33 cellular contexts compared by ENCODE assay signal in genomic region chr17:10463402-10463801, GRCh38. TPM values are rescaled to one million over a fixed set of nuclear protein-coding genes. Genes with fewer than 3 reads are reported as not detected.
"Had no signal": no experiment of that assay in that cellular context is flagged by ENCODE, and none has a peak within 500 bp of the region (broad histone marks: within the 10 kb centered on the region; RNA-seq: fewer than 3 reads in every experiment).

No MANE protein-coding gene starts in this region.

- H3K4me1 Mint-ChIP-seq: activated naive CD8-positive, alpha-beta T cell treated with anti-CD3 and anti-CD28 coated beads for 36 hours; naive thymus-derived CD4-positive, alpha-beta T cell; stimulated activated effector memory CD8-positive, alpha-beta T cell treated with anti-CD3 and anti-CD28 coated beads, Interleukin-12 subunit alpha, Interleukin-12 subunit beta, amount 100 ng/mL, for 72 hours had no signal

- H3K4me1 ChIP-seq: adrenal gland, body of pancreas, gastrocnemius medialis, pancreas, psoas muscle, sigmoid colon, upper lobe of left lung, vagina had no signal

- H3K4me3 ChIP-seq: adrenal gland, body of pancreas, cardiac muscle cell, coronary artery, dorsolateral prefrontal cortex, gastrocnemius medialis, hepatocyte, pancreas, psoas muscle, sigmoid colon, thoracic aorta, upper lobe of left lung, vagina had no signal

- H3K36me3 Mint-ChIP-seq: activated naive CD8-positive, alpha-beta T cell treated with anti-CD3 and anti-CD28 coated beads for 36 hours; naive thymus-derived CD4-positive, alpha-beta T cell; stimulated activated effector memory CD8-positive, alpha-beta T cell treated with anti-CD3 and anti-CD28 coated beads, Interleukin-12 subunit alpha, Interleukin-12 subunit beta, amount 100 ng/mL, for 72 hours had no signal

- H3K4me2 ChIP-seq: hepatocyte had no signal

- H2AFZ ChIP-seq: hepatocyte had no signal

- H3K9me3 ChIP-seq: adrenal gland, body of pancreas, gastrocnemius medialis, pancreas, psoas muscle, sigmoid colon, thoracic aorta, upper lobe of left lung, vagina had no signal

- H3K27me3 ChIP-seq: body of pancreas, cardiac muscle cell, gastrocnemius medialis, sigmoid colon, upper lobe of left lung, vagina had no signal

- H3K36me3 ChIP-seq: adrenal gland, cardiac muscle cell, gastrocnemius medialis, pancreas, sigmoid colon, thoracic aorta, upper lobe of left lung, vagina had no signal

- H3K9me3 Mint-ChIP-seq: activated naive CD4-positive, alpha-beta T cell treated with anti-CD3 and anti-CD28 coated beads for 36 hours had no signal

- H3K79me2 ChIP-seq: hepatocyte had no signal

- H3K4me3 Mint-ChIP-seq: activated naive CD4-positive, alpha-beta T cell treated with anti-CD3 and anti-CD28 coated beads for 36 hours; activated naive CD8-positive, alpha-beta T cell treated with anti-CD3 and anti-CD28 coated beads for 36 hours; naive thymus-derived CD4-positive, alpha-beta T cell; stimulated activated effector memory CD8-positive, alpha-beta T cell treated with anti-CD3 and anti-CD28 coated beads, Interleukin-12 subunit alpha, Interleukin-12 subunit beta, amount 100 ng/mL, for 72 hours; stimulated activated naive CD8-positive, alpha-beta T cell treated with anti-CD3 and anti-CD28 coated beads, Interleukin-15, Interleukin-2, amounts not matched to agents 100 ng/mL and 50 ng/mL, for 24 hours had no signal

- DNase-seq: activated CD8-positive, alpha-beta memory T cell treated with anti-CD3 and anti-CD28 coated beads for 24 hours; activated effector memory CD4-positive, alpha-beta T cell treated with anti-CD3 and anti-CD28 coated beads, Interleukin-2, amount 50 U/mL, for 16 hours; activated naive CD4-positive, alpha-beta T cell treated with anti-CD3 and anti-CD28 coated beads for 36 hours; activated naive CD8-positive, alpha-beta T cell treated with anti-CD3 and anti-CD28 coated beads for 36 hours; adrenal gland; aorta; body of pancreas; dorsolateral prefrontal cortex; effector memory CD4-positive, alpha-beta T cell; erythroblast; gastrocnemius medialis; glutamatergic neuron; midbrain; naive thymus-derived CD4-positive, alpha-beta T cell; nucleus accumbens; pancreas; psoas muscle; sigmoid colon; small intestine; stimulated activated CD4-positive, alpha-beta T cell treated with anti-CD3 and anti-CD28 coated beads, Interleukin-4, amount 100 ng/mL, for 24 hours; upper lobe of left lung had no signal

- ATAC-seq: body of pancreas; gastrocnemius medialis; naive thymus-derived CD4-positive, alpha-beta T cell; pancreas; psoas muscle; stimulated activated effector memory CD8-positive, alpha-beta T cell treated with anti-CD3 and anti-CD28 coated beads, Interleukin-12 subunit alpha, Interleukin-12 subunit beta, amount 100 ng/mL, for 72 hours had no signal

- H3K27ac ChIP-seq: adrenal gland, body of pancreas, cardiac muscle cell, coronary artery, dorsolateral prefrontal cortex, gastrocnemius medialis, hepatocyte, pancreas, psoas muscle, sigmoid colon, thoracic aorta, upper lobe of left lung, vagina had no signal

- H3K27ac Mint-ChIP-seq: activated naive CD4-positive, alpha-beta T cell treated with anti-CD3 and anti-CD28 coated beads for 36 hours; activated naive CD8-positive, alpha-beta T cell treated with anti-CD3 and anti-CD28 coated beads for 36 hours; naive thymus-derived CD4-positive, alpha-beta T cell; stimulated activated effector memory CD8-positive, alpha-beta T cell treated with anti-CD3 and anti-CD28 coated beads, Interleukin-12 subunit alpha, Interleukin-12 subunit beta, amount 100 ng/mL, for 72 hours; stimulated activated naive CD8-positive, alpha-beta T cell treated with anti-CD3 and anti-CD28 coated beads, Interleukin-15, Interleukin-2, amounts not matched to agents 100 ng/mL and 50 ng/mL, for 24 hours had no signal

RNA-seq across cellular contexts. Expression of gene MYH4, which starts 6.0 kb away (rescaled TPM):
- total RNA-seq: activated naive CD4-positive, alpha-beta T cell treated with anti-CD3 and anti-CD28 coated beads for 36 hours; activated naive CD8-positive, alpha-beta T cell treated with anti-CD3 and anti-CD28 coated beads for 36 hours; adrenal gland; aorta; body of pancreas; cerebellum; kidney epithelial cell; lower leg skin; naive thymus-derived CD4-positive, alpha-beta T cell; pancreas; sigmoid colon; subcutaneous adipose tissue; thoracic aorta; upper lobe of left lung; vagina had no signal
- polyA plus RNA-seq: adrenal gland; aorta; naive thymus-derived CD4-positive, alpha-beta T cell; neural cell; pancreas had no signal

RNA-seq across cellular contexts. Expression of gene MYH8, which starts 41.7 kb away (rescaled TPM):
- total RNA-seq: activated naive CD4-positive, alpha-beta T cell treated with anti-CD3 and anti-CD28 coated beads for 36 hours; activated naive CD8-positive, alpha-beta T cell treated with anti-CD3 and anti-CD28 coated beads for 36 hours; adrenal gland; aorta; body of pancreas; cardiac muscle cell; hepatocyte; kidney epithelial cell; lower leg skin; naive thymus-derived CD4-positive, alpha-beta T cell; pancreas; sigmoid colon; subcutaneous adipose tissue; thoracic aorta; upper lobe of left lung; vagina had no signal
- polyA plus RNA-seq: adrenal gland; aorta; cardiac muscle cell; naive thymus-derived CD4-positive, alpha-beta T cell; pancreas; sigmoid colon; small intestine had no signal

RNA-seq across cellular contexts. Expression of gene MYH1, which starts 54.9 kb away (rescaled TPM):
- total RNA-seq: activated naive CD4-positive, alpha-beta T cell treated with anti-CD3 and anti-CD28 coated beads for 36 hours; activated naive CD8-positive, alpha-beta T cell treated with anti-CD3 and anti-CD28 coated beads for 36 hours; aorta; body of pancreas; cardiac muscle cell; hepatocyte; kidney epithelial cell; naive thymus-derived CD4-positive, alpha-beta T cell; pancreas; thoracic aorta; vagina had no signal
- polyA plus RNA-seq: cardiac muscle cell; hepatocyte; naive thymus-derived CD4-positive, alpha-beta T cell; neural cell had no signal
